ENCODE assay signal across 8 cellular contexts in the genomic region with DNA sequence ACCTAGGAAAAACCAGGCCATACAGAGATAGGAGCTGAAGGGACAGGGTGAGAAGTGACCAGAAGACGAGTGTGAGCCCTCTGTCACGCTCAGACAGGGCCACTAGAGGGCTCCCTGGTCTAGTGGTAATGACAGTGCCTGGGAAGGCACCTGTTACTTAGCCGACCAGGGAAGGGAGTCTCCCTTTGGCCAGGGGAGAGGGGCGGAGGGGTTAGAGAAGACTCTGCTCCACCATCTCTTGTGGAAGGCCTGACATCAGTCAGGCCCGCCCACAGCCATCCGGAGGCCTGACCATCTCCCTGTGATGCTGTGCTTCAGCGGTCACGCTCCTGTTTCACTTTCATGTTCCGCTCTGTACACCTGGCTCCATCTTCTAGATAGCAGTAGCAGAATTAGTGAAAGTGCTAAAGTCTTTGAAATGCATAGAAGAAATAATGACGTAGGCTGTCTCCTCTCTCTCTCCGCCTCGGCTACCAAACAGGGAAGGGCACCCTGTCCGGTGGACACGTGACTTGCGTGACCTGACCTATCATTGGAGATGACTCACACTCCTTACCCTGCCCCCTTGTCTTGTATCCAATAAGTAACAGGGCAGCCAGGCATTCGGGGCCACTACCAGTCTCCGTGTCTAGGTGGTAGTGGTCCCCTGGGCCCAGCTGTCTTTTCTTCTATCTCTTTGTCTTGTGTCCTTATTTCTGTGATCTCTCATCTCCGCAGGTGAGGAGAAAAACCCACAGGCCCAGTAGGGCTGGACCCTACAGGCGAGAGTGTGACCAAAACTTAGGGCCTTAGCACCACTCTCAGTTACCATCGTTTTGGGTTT. TPM values are rescaled to one million over a fixed set of nuclear protein-coding genes. Genes with fewer than 3 reads are reported as not detected.
DNase-seq lines count a peak whose midpoint lies in the region; ATAC-seq, FAIRE-seq and TF ChIP-seq lines count a peak whose summit lies in the region.

No MANE protein-coding gene starts in this region.

- peaks cover 17 to 45% (median 35%) of the 10 kb centered on the region in 7 donors for H3K4me1 Mint-ChIP-seq in naive thymus-derived CD4-positive, alpha-beta T cell

- H3K27me3 Mint-ChIP-seq in naive thymus-derived CD4-positive, alpha-beta T cell = peaks cover 0 to 17% (median 0%) of the 10 kb centered on the region in 5 donors

- no peak for DNase-seq in AG04449 (ENCODE audit: low read depth, low spot score)
- no peak for DNase-seq in GM18507 (ENCODE audit: extremely low spot score, insufficient read length, low read depth)
- DNase-seq in NCI-H510A treated with DMSO at 0.1 percent for 48 hours (lab: John Stamatoyannopoulos, UW) = peak; percentile 53
- DNase-seq in activated CD8-positive, alpha-beta memory T cell treated with anti-CD3 and anti-CD28 coated beads, Interleukin-2, amount 50 U/mL, for 1 hour (ENCODE audit: extremely low read depth) = peak; percentile 32
- peak; percentile 63 for DNase-seq in epithelial cell of esophagus (ENCODE audit: low read depth)
- DNase-seq in naive thymus-derived CD4-positive, alpha-beta T cell = peak; percentile 40 to 75 (median 58)
- peak; percentile 80 for DNase-seq in stimulated activated naive CD8-positive, alpha-beta T cell treated with anti-CD3 and anti-CD28 coated beads, Interleukin-15, Interleukin-2, amounts not matched to agents 100 U/mL and 50 U/mL, for 24 hours

- CTCF ChIA-PET in AG04449 (lab: Yijun Ruan, JAX) = interaction anchor here (0.8 to 1.9 kb wide), 13 partner anchors 10 to 297 kb away, joined by 3 to 13 read pairs (median 4); no protein-coding TSS in a partner anchor
- CTCF ChIA-PET in naive thymus-derived CD4-positive, alpha-beta T cell (lab: Charles Lee) = interaction anchor here (0.6 kb wide), 1 partner anchor 123 kb away, joined by 3 read pairs; no protein-coding TSS in a partner anchor

- intact Hi-C loops in naive thymus-derived CD4-positive, alpha-beta T cell (cut with micrococcal nuclease) = loop anchor here (1.0 to 2.0 kb wide), 7 partner anchors 10 to 635 kb away; partner anchors contain the start of genes HTT (in 2 of the 2) and HTT-AS (in 2 of the 2)

- H3K4me1 ChIP-seq in naive thymus-derived CD4-positive, alpha-beta T cell (ENCODE audit: control insufficient read depth in 2 of 2, insufficient read depth in 2 of 2, low read length in 2 of 2) = peaks cover 16 to 18% of the 10 kb centered on the region in 2 donors

- peak overlapping the region; percentile 61 for H3K27ac ChIP-seq in naive thymus-derived CD4-positive, alpha-beta T cell (ENCODE audit: low read depth, low read length)

- peaks cover 0 to 12% (median 0%) of the 10 kb centered on the region in 5 donors for H3K36me3 Mint-ChIP-seq in naive thymus-derived CD4-positive, alpha-beta T cell

- TF ChIP-seq CTCF in AG04449 (IDR thresholded peaks at IDR 0.05; ENCODE audit: insufficient read depth, low read length, missing control alignments) (peak; percentile 87), epithelial cell of esophagus (IDR thresholded peaks at IDR 0.05; ENCODE audit: insufficient read depth, low read depth, low read length, missing control alignments) (peak; percentile 87)

- H3K9me3 ChIP-seq in naive thymus-derived CD4-positive, alpha-beta T cell (ENCODE audit: control insufficient read depth in 2 of 3, low read length in 3 of 3) = no peaks in the 10 kb centered on the region

- FAIRE-seq in GM18507 (lab: Jason Lieb, UNC) = peak; percentile 100

- H3K9me3 Mint-ChIP-seq in naive thymus-derived CD4-positive, alpha-beta T cell = peaks cover 0 to 9% (median 5%) of the 10 kb centered on the region in 11 donors

- no peaks in the 10 kb centered on the region for H3K27me3 ChIP-seq in naive thymus-derived CD4-positive, alpha-beta T cell (ENCODE audit: control insufficient read depth in 2 of 2, insufficient read depth in 2 of 2, low read length in 2 of 2)

- peak; percentile 79 for ATAC-seq in HG02973 (IDR thresholded peaks at IDR 0.05; ENCODE audit: unreplicated experiment)
- ATAC-seq in naive thymus-derived CD4-positive, alpha-beta T cell = peak; percentile 79
- peak; percentile 99 for ATAC-seq in stimulated activated naive CD8-positive, alpha-beta T cell treated with anti-CD3 and anti-CD28 coated beads, Interleukin-15, Interleukin-2, amounts not matched to agents 100 U/mL and 50 U/mL, for 24 hours

- H3K4me3 Mint-ChIP-seq in naive thymus-derived CD4-positive, alpha-beta T cell = peak overlapping the region; percentile 62 to 92 (median 83)

- peak overlapping the region; percentile 79 to 90 (median 84) for H3K27ac Mint-ChIP-seq in naive thymus-derived CD4-positive, alpha-beta T cell

- POLR2A ChIA-PET in AG04449 (lab: Yijun Ruan, JAX) = interaction anchor here (0.6 kb wide), 1 partner anchor 14 kb away, joined by 3 read pairs; no protein-coding TSS in a partner anchor
- POLR2A ChIA-PET in naive thymus-derived CD4-positive, alpha-beta T cell (lab: Charles Lee) = no interaction called here

- H3K4me3 ChIP-seq in AG04449 (ENCODE audit: low read depth, low read length) = no peak overlapping the region
- H3K4me3 ChIP-seq in epithelial cell of esophagus (ENCODE audit: low read length) = no peak overlapping the region
- peak overlapping the region; percentile 65 for H3K4me3 ChIP-seq in naive thymus-derived CD4-positive, alpha-beta T cell (ENCODE audit: low read length)

- H3K36me3 ChIP-seq in naive thymus-derived CD4-positive, alpha-beta T cell (ENCODE audit: control insufficient read depth in 2 of 3, insufficient read depth in 3 of 3, low read length in 3 of 3) = no peaks in the 10 kb centered on the region

RNA-seq across cellular contexts. Expression of gene HTT-AS, which starts 26.7 kb away (rescaled TPM):
- total RNA-seq in naive thymus-derived CD4-positive, alpha-beta T cell = not detected
- polyA plus RNA-seq in naive thymus-derived CD4-positive, alpha-beta T cell = not detected

RNA-seq across cellular contexts. Expression of gene HTT, which starts 26.8 kb away (rescaled TPM):
- total RNA-seq in naive thymus-derived CD4-positive, alpha-beta T cell = 100 to 1,000 TPM in 1 of 5 experiments, 10 to 100 TPM in 4; 61.4 to 115 (median 72.5) TPM
- 1 to 10 TPM; 2.4 to 5.2 TPM for polyA plus RNA-seq in naive thymus-derived CD4-positive, alpha-beta T cell

Comparison
In these comparisons a context has a peak if more than half of its experiments do, and no peak if none do; other contexts are left out.
1. DNase-seq: peak in NCI-H510A treated with DMSO at 0.1 percent for 48 hours (single experiment), activated CD8-positive, alpha-beta memory T cell treated with anti-CD3 and anti-CD28 coated beads, Interleukin-2, amount 50 U/mL, for 1 hour (single experiment), epithelial cell of esophagus (single experiment), naive thymus-derived CD4-positive, alpha-beta T cell (9 of 9) and stimulated activated naive CD8-positive, alpha-beta T cell treated with anti-CD3 and anti-CD28 coated beads, Interleukin-15, Interleukin-2, amounts not matched to agents 100 U/mL and 50 U/mL, for 24 hours (single experiment); none in AG04449 (single experiment) and GM18507 (single experiment).
2. Peak in every context shown above with its lines, with median percentiles within 50 percentile points of each other: ATAC-seq.